ENCODE assay signal across 16 cellular contexts in the genomic region with DNA sequence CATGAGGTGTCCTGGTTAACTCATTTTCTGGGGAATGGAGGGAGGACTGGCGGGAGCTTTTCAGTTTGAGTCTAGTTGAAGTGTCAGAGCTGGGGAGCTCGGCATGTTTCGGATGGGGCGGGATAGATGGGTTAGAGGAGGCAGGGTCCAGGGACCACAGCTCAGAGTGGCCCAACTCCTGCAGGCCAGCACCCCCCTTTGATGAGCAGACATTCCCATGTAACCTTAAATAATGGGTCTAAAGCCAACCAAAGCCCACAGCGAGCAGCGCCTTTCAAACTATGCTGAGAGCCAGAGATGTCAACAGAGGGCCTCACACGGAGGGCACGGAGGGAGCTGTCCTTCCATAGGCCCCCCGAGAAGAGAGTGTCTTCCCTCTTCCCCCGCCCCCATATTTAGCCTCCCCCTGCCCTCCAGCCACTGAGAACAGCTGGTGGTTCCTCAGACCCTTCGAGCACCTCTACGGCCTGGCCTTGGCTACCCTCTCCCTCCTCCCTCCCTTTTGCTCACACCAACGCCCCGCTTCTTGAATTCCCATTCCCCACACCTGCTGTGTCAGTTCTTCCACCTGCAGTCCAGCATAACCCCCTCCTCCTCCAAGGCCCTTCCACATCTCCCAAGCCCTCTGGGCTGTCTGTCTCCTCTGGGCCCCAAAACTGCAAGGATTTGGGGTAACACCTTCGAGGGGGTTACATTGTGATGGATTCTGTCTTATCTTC.
"Had no signal": no experiment of that assay in that cellular context is flagged by ENCODE, and none has a peak within 500 bp of the region (broad histone marks: within the 10 kb centered on the region; RNA-seq: fewer than 3 reads in every experiment).

No MANE protein-coding gene starts in this region.

- DNase-seq: activated CD4-positive, alpha-beta T cell treated with anti-CD3 and anti-CD28 coated beads, Interleukin-2, amount 50 U/mL, for 4 hours; activated gamma-delta T cell treated with Interleukin-2 at 50 U/mL for 16 hours; activated T-cell treated with anti-CD3 and anti-CD28 coated beads, Interleukin-2, amount 50 U/mL, for 72 hours; body of pancreas; colonic mucosa; kidney glomerular epithelial cell; stimulated activated naive B cell treated with anti-CD40 and anti-IgM and Interleukin-4, amounts not matched to agents 10 μg/mL and 1 μg/mL and 100 μg/mL, for 72 hours; T-helper 17 cell; tibial artery had no signal

- H3K27me3 ChIP-seq: body of pancreas, colonic mucosa, pancreas, right lobe of liver had no signal

- H3K27ac Mint-ChIP-seq: activated naive CD8-positive, alpha-beta T cell; activated T-cell treated with anti-CD3 and anti-CD28 coated beads, Interleukin-2, amount 50 U/mL, for 72 hours; memory B cell; stimulated activated naive B cell treated with anti-CD40 and anti-IgM and Interleukin-4, amounts not matched to agents 10 μg/mL and 1 μg/mL and 100 μg/mL, for 72 hours; T-helper 17 cell had no signal

- H3K4me1 ChIP-seq: body of pancreas, colonic mucosa, foreskin keratinocyte, pancreas, right lobe of liver, tibial artery had no signal

- H3K9me3 ChIP-seq: body of pancreas, colonic mucosa, pancreas, right lobe of liver, tibial artery had no signal

- H3K27me3 Mint-ChIP-seq: activated naive CD8-positive, alpha-beta T cell had no signal

- H3K9me3 Mint-ChIP-seq: activated T-cell treated with anti-CD3 and anti-CD28 coated beads, Interleukin-2, amount 50 U/mL, for 72 hours; memory B cell; naive thymus-derived CD8-positive, alpha-beta T cell; stimulated activated naive B cell treated with anti-CD40 and anti-IgM and Interleukin-4, amounts not matched to agents 10 μg/mL and 1 μg/mL and 100 μg/mL, for 72 hours had no signal

- H3K4me3 Mint-ChIP-seq: activated naive CD8-positive, alpha-beta T cell; activated T-cell treated with anti-CD3 and anti-CD28 coated beads, Interleukin-2, amount 50 U/mL, for 72 hours; memory B cell; naive thymus-derived CD8-positive, alpha-beta T cell; stimulated activated naive B cell treated with anti-CD40 and anti-IgM and Interleukin-4, amounts not matched to agents 10 μg/mL and 1 μg/mL and 100 μg/mL, for 72 hours; T-helper 17 cell had no signal

- H3K36me3 ChIP-seq: colonic mucosa, pancreas, right lobe of liver, tibial artery, WERI-Rb-1 had no signal

- ATAC-seq: activated T-cell treated with anti-CD3 and anti-CD28 coated beads, Interleukin-2, amount 50 U/mL, for 72 hours; body of pancreas; naive thymus-derived CD8-positive, alpha-beta T cell; right lobe of liver; T-helper 17 cell had no signal

- H3K4me3 ChIP-seq: body of pancreas, colonic mucosa, pancreas, right lobe of liver, tibial artery had no signal

- H3K36me3 Mint-ChIP-seq: activated naive CD8-positive, alpha-beta T cell; memory B cell; naive thymus-derived CD8-positive, alpha-beta T cell; stimulated activated naive B cell treated with anti-CD40 and anti-IgM and Interleukin-4, amounts not matched to agents 10 μg/mL and 1 μg/mL and 100 μg/mL, for 72 hours had no signal

- H3K27ac ChIP-seq: body of pancreas, colonic mucosa, foreskin keratinocyte, pancreas, right lobe of liver, tibial artery, WERI-Rb-1 had no signal

- FAIRE-seq: pancreas had no signal
